8 cellular contexts compared by ENCODE assay signal in genomic region chr19:11987405-11988231, GRCh38. TPM values are rescaled to one million over a fixed set of nuclear protein-coding genes. Genes with fewer than 3 reads are reported as not detected.
DNase-seq lines count a peak whose midpoint lies in the region; ATAC-seq and TF ChIP-seq lines count a peak whose summit lies in the region.

No MANE protein-coding gene starts in this region.

- H3K9me3 ChIP-seq in mammary epithelial cell (replicated peaks; ENCODE audit: insufficient read depth, low read length) = peaks cover 11% of the 10 kb centered on the region

- peak overlapping the region; percentile 49 for H3K9ac ChIP-seq in mammary epithelial cell (ENCODE audit: insufficient read depth, low read length)

- H3K4me3 ChIP-seq in mammary epithelial cell (replicated peaks in 1 of 3; ENCODE audit: insufficient read depth in 1 of 3, low read depth in 2 of 3, low read length in 3 of 3) = peak overlapping the region; percentile 83 to 86 (median 84)

- H3K4me2 ChIP-seq in mammary epithelial cell (ENCODE audit: insufficient read depth, low read depth, low read length) = peak overlapping the region; percentile 90

- in situ Hi-C loops in GM13977 (cut with MboI; ENCODE audit: low pct_unique_long_range_greater_than_20kb, low sequenced_read_pairs, unreplicated experiment) (no loop called here), mammary epithelial cell (cut with MboI; ENCODE audit: low sequenced_read_pairs in 2 of 2) (no loop called here)

- peak overlapping the region; percentile 81 for H3K27ac ChIP-seq in VCaP
- H3K27ac ChIP-seq in mammary epithelial cell (ENCODE audit: insufficient read depth, low read depth, low read length) = peak overlapping the region; percentile 24

- whole genome bisulfite sequencing in mammary epithelial cell (ENCODE audit: low coverage, missing lambda C conversion rate) = 7% methylated on average over 20 of the region's 52 CpGs

- dilution Hi-C loops in mammary epithelial cell (cut with HindIII; ENCODE audit: low sequenced_read_pairs) = no loop called here

- H4K20me1 ChIP-seq in mammary epithelial cell (ENCODE audit: insufficient read depth, low read length) = no peaks in the 10 kb centered on the region

- peaks cover 12% of the 10 kb centered on the region for H3K79me2 ChIP-seq in mammary epithelial cell (ENCODE audit: insufficient read depth, low read length)

- intact Hi-C loops in mammary epithelial cell (cut with micrococcal nuclease) = loop anchor here (1.0 to 5.0 kb wide), 7 partner anchors 23 to 428 kb away; partner anchors contain the start of genes ELOF1, ZNF433 and ZNF440

- CTCF ChIA-PET in mammary epithelial cell (lab: Charles Lee; ENCODE audit: low non-redundant PET) = interaction anchor here (0.6 to 1.6 kb wide), 6 partner anchors 63 to 427 kb away, joined by 3 to 20 read pairs (median 4); partner anchors contain the start of genes ZNF491 and ZNF700

- no peaks in the 10 kb centered on the region for H3K36me3 ChIP-seq in mammary epithelial cell (ENCODE audit: insufficient read depth, low read length)

- ATAC-seq in HG02981 (IDR thresholded peaks at IDR 0.05; ENCODE audit: unreplicated experiment) = peak; percentile 89

- H2AFZ ChIP-seq in mammary epithelial cell (ENCODE audit: low read depth, low read length) = peak overlapping the region; percentile 99

- TSS peak; percentile 73 for BruUV-seq in mammary epithelial cell (replicated peaks; lab: Mats Ljungman, UMichigan)

- TF ChIP-seq CTCF in GM13977 (IDR thresholded peaks at IDR 0.05; ENCODE audit: extremely low read depth, insufficient read depth, missing control alignments) (no peak), VCaP (conservative IDR thresholded peaks at IDR 0.05) (no peak), mammary epithelial cell (conservative IDR thresholded peaks at IDR 0.05 in 1 of 2, IDR thresholded peaks at IDR 0.05 in 1 of 2; ENCODE audit: extremely low read depth in 1 of 2, insufficient read depth in 1 of 2, low read depth in 1 of 2, low read length in 2 of 2) (no peak)

- H3K27me3 ChIP-seq in mammary epithelial cell (ENCODE audit: insufficient read depth, low read length) = no peaks in the 10 kb centered on the region

- H3K4me1 ChIP-seq in mammary epithelial cell (ENCODE audit: insufficient read depth, low read length) = no peaks in the 10 kb centered on the region

- peak; percentile 89 for DNase-seq in GM13977 (ENCODE audit: low spot score)
- DNase-seq in NCI-H2171 (lab: John Stamatoyannopoulos, UW) = peak; percentile 76
- peak; percentile 91 for DNase-seq in mammary epithelial cell
- DNase-seq in inferior parietal cortex (ENCODE audit: extremely low spot score) = peak; percentile 81
- peak; percentile 80 for DNase-seq in smooth muscle cell of the brain vasculature (ENCODE audit: low read depth, low spot score)
- DNase-seq in NCI-H1694 treated with DMSO at 0.1 percent for 48 hours (lab: John Stamatoyannopoulos, UW) = no peak

RNA-seq across cellular contexts. Expression of gene ZNF763, which starts 22.8 kb away (rescaled TPM):
- total RNA-seq in mammary epithelial cell = 1 to 10 TPM; 1.6 to 2.0 TPM
- polyA plus RNA-seq in mammary epithelial cell = 0.57 TPM
- not detected for polyA minus RNA-seq in mammary epithelial cell

RNA-seq across cellular contexts. Expression of gene ZNF433, which starts 47.9 kb away (rescaled TPM):
- total RNA-seq in mammary epithelial cell = 1 to 10 TPM; 2.7 to 4.5 TPM
- polyA plus RNA-seq in mammary epithelial cell = 0.46 TPM
- polyA minus RNA-seq in mammary epithelial cell = 2.5 TPM
